In the genomic region with DNA sequence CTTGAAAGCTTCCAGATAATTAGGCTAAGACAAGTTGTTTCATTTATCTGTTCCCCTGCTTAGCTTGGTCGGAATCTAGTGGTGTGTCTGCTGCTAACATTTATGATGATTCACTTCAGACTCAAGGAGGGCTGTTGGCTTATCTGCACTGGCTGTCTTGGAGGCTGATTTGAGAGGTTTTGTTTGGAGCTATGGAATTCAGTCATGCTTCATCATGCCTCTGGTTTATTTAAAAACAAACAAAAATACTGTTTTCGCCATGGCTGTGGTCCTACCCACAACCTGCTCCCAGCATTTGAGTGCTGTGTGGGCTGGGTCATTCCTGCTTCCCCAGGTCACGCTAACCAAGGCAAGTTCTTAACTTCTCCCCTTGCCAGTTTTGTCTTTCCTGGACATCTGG, we compare ENCODE assay signal across 20 cellular contexts. TPM values are rescaled to one million over a fixed set of nuclear protein-coding genes. Genes with fewer than 3 reads are reported as not detected.
A peak's percentile ranks its signal among the peaks of the same experiment; 100 is the strongest.
DNase-seq lines count a peak whose midpoint lies in the region; ATAC-seq and TF ChIP-seq lines count a peak whose summit lies in the region.
"Had no signal": no experiment of that assay in that cellular context is flagged by ENCODE, and none has a peak within 500 bp of the region (broad histone marks: within the 10 kb centered on the region; RNA-seq: fewer than 3 reads in every experiment).

No MANE protein-coding gene starts in this region.

- peaks cover 14% of the 10 kb centered on the region for H3K4me1 Mint-ChIP-seq in WTC11
- no peaks in the 10 kb centered on the region for H3K4me1 Mint-ChIP-seq in progenitor cell of endocrine pancreas (ENCODE audit: low read depth)
- peaks cover 6 to 10% of the 10 kb centered on the region in 2 donors for H3K4me1 Mint-ChIP-seq in stimulated activated naive B cell treated with anti-CD40 and anti-IgM and Interleukin-4, amounts not matched to agents 10 μg/mL and 1 μg/mL and 100 μg/mL, for 72 hours

- H3K36me3 ChIP-seq in BJ (ENCODE audit: control insufficient read depth, insufficient read depth, low read length) (peaks cover 33% of the 10 kb centered on the region), MG63 (peaks cover 24% of the 10 kb centered on the region)

- H3K27me3 Mint-ChIP-seq in WTC11 (ENCODE audit: low read depth) (no peaks in the 10 kb centered on the region), progenitor cell of endocrine pancreas (no peaks in the 10 kb centered on the region)
- no peaks in the 10 kb centered on the region for H3K27me3 Mint-ChIP-seq in stimulated activated naive B cell treated with anti-CD40 and anti-IgM and Interleukin-4, amounts not matched to agents 10 μg/mL and 1 μg/mL and 100 μg/mL, for 72 hours
- H3K27me3 Mint-ChIP-seq: CD4-positive, CD25-positive, alpha-beta regulatory T cell; effector memory CD8-positive, alpha-beta T cell; naive thymus-derived CD8-positive, alpha-beta T cell; stimulated activated naive CD8-positive, alpha-beta T cell treated with anti-CD3 and anti-CD28 coated beads, Interleukin-15, amount 100 ng/mL, for 72 hours had no signal

- no peak overlapping the region for H3K4me3 Mint-ChIP-seq in WTC11
- H3K4me3 Mint-ChIP-seq in progenitor cell of endocrine pancreas (ENCODE audit: low read depth): no peak overlapping the region
- H3K4me3 Mint-ChIP-seq in stimulated activated naive B cell treated with anti-CD40 and anti-IgM and Interleukin-4, amounts not matched to agents 10 μg/mL and 1 μg/mL and 100 μg/mL, for 72 hours: no peak overlapping the region
- H3K4me3 Mint-ChIP-seq: CD4-positive, CD25-positive, alpha-beta regulatory T cell; effector memory CD8-positive, alpha-beta T cell; naive thymus-derived CD8-positive, alpha-beta T cell; stimulated activated naive CD8-positive, alpha-beta T cell treated with anti-CD3 and anti-CD28 coated beads, Interleukin-15, amount 100 ng/mL, for 72 hours; T-helper 1 cell treated with Interleukin-12 subunit alpha and Interleukin-12 subunit beta and Interleukin-4 antibody, amounts not matched to agents 30 μg/mL and 1 μg/mL, for 36 hours had no signal

- H3K4me3 ChIP-seq in BJ (ENCODE audit: low read depth, low read length) (no peak overlapping the region), MG63 (no peak overlapping the region), cardiac fibroblast (replicated peaks in 1 of 2; ENCODE audit: low read depth in 2 of 2, low read length in 2 of 2) (no peak overlapping the region)
- H3K4me3 ChIP-seq: lower lobe of right lung, psoas muscle had no signal

- H3K27ac Mint-ChIP-seq in WTC11 (no peak overlapping the region), progenitor cell of endocrine pancreas (no peak overlapping the region)
- H3K27ac Mint-ChIP-seq in stimulated activated naive B cell treated with anti-CD40 and anti-IgM and Interleukin-4, amounts not matched to agents 10 μg/mL and 1 μg/mL and 100 μg/mL, for 72 hours: no peak overlapping the region
- H3K27ac Mint-ChIP-seq: T-helper 1 cell treated with Interleukin-12 subunit alpha and Interleukin-12 subunit beta and Interleukin-4 antibody, amounts not matched to agents 30 μg/mL and 1 μg/mL, for 36 hours had no signal

- H3K36me3 Mint-ChIP-seq in WTC11: peaks cover 43% of the 10 kb centered on the region
- H3K36me3 Mint-ChIP-seq in progenitor cell of endocrine pancreas (ENCODE audit: insufficient read depth): peaks cover 27% of the 10 kb centered on the region
- H3K36me3 Mint-ChIP-seq in stimulated activated naive B cell treated with anti-CD40 and anti-IgM and Interleukin-4, amounts not matched to agents 10 μg/mL and 1 μg/mL and 100 μg/mL, for 72 hours: peaks cover 48 to 52% of the 10 kb centered on the region in 2 donors

- no peaks in the 10 kb centered on the region for H3K9me3 Mint-ChIP-seq in WTC11
- no peaks in the 10 kb centered on the region for H3K9me3 Mint-ChIP-seq in progenitor cell of endocrine pancreas (ENCODE audit: low read depth)
- no peaks in the 10 kb centered on the region for H3K9me3 Mint-ChIP-seq in stimulated activated naive B cell treated with anti-CD40 and anti-IgM and Interleukin-4, amounts not matched to agents 10 μg/mL and 1 μg/mL and 100 μg/mL, for 72 hours
- H3K9me3 Mint-ChIP-seq: CD4-positive, CD25-positive, alpha-beta regulatory T cell; effector memory CD8-positive, alpha-beta T cell; naive thymus-derived CD8-positive, alpha-beta T cell; stimulated activated naive CD8-positive, alpha-beta T cell treated with anti-CD3 and anti-CD28 coated beads, Interleukin-15, amount 100 ng/mL, for 72 hours; T-helper 1 cell treated with Interleukin-12 subunit alpha and Interleukin-12 subunit beta and Interleukin-4 antibody, amounts not matched to agents 30 μg/mL and 1 μg/mL, for 36 hours had no signal

- DNase-seq in BJ (ENCODE audit: low read depth) (peak; percentile 87), MG63 (peak; percentile 67), cardiac fibroblast (ENCODE audit: low read depth in 2 of 2) (peak; percentile 51 to 65), non-pigmented ciliary epithelial cell (ENCODE audit: low read depth) (peak; percentile 74), WTC11 (ENCODE audit: low spot score) (no peak), NCI-H526 treated with DMSO at 0.1 percent for 48 hours (lab: John Stamatoyannopoulos, UW) (no peak), progenitor cell of endocrine pancreas (ENCODE audit: low spot score, unreplicated experiment) (no peak)
- DNase-seq in stimulated activated naive B cell treated with anti-CD40 and anti-IgM and Interleukin-4, amounts not matched to agents 10 μg/mL and 1 μg/mL and 100 μg/mL, for 72 hours: no peak
- DNase-seq: activated naive CD4-positive, alpha-beta T cell; CD4-positive, CD25-positive, alpha-beta regulatory T cell; effector memory CD8-positive, alpha-beta T cell; H7; lower lobe of right lung; naive thymus-derived CD8-positive, alpha-beta T cell; NCI-H2081 treated with DMSO at 0.1 percent for 48 hours; NCI-H82; psoas muscle; stimulated activated naive CD8-positive, alpha-beta T cell treated with anti-CD3 and anti-CD28 coated beads, Interleukin-15, amount 100 ng/mL, for 72 hours had no signal

- POLR2A ChIA-PET in BJ (lab: Charles Lee): no interaction called here
- POLR2A ChIA-PET in WTC11 (lab: Charles Lee): interaction anchor here (0.7 kb wide), 1 partner anchor 68 kb away, joined by 3 read pairs; no protein-coding TSS in a partner anchor

- TF ChIP-seq CTCF in BJ (IDR thresholded peaks at IDR 0.05; ENCODE audit: insufficient read depth, low read depth, low read length) (no peak), cardiac fibroblast (IDR thresholded peaks at IDR 0.05; ENCODE audit: low read depth, low read length) (no peak), WTC11 (IDR thresholded peaks at IDR 0.05) (no peak), progenitor cell of endocrine pancreas (IDR thresholded peaks at IDR 0.05; ENCODE audit: unreplicated experiment) (no peak)

- no peaks in the 10 kb centered on the region for H3K9me3 ChIP-seq in MG63
- H3K9me3 ChIP-seq: lower lobe of right lung, psoas muscle had no signal

- CTCF ChIA-PET in BJ (lab: Yijun Ruan, JAX): interaction anchor here (0.9 to 1.3 kb wide), 5 partner anchors 13 to 53 kb away, joined by 3 to 4 read pairs (median 3); no protein-coding TSS in a partner anchor
- CTCF ChIA-PET in WTC11 (lab: Charles Lee): interaction anchor here (0.6 to 0.7 kb wide), 2 partner anchors 17 to 24 kb away, joined by 3 to 5 read pairs; no protein-coding TSS in a partner anchor

- no peak for ATAC-seq in WTC11
- no peak for ATAC-seq in stimulated activated naive B cell treated with anti-CD40 and anti-IgM and Interleukin-4, amounts not matched to agents 10 μg/mL and 1 μg/mL and 100 μg/mL, for 72 hours (replicated peaks)
- ATAC-seq: activated CD4-positive, CD25-positive, alpha-beta regulatory T cell treated with anti-CD3 and anti-CD28 coated beads, Interleukin-2, amount 50 U/mL, for 24 hours; effector memory CD8-positive, alpha-beta T cell; lower lobe of right lung; naive thymus-derived CD8-positive, alpha-beta T cell; psoas muscle; stimulated activated naive CD8-positive, alpha-beta T cell treated with anti-CD3 and anti-CD28 coated beads, Interleukin-15, amount 100 ng/mL, for 72 hours had no signal

- H3K27me3 ChIP-seq in BJ (ENCODE audit: control insufficient read depth, insufficient read depth, low read length) (no peaks in the 10 kb centered on the region), MG63 (no peaks in the 10 kb centered on the region)

TF ChIP-seq in WTC11, 78 proteins besides CTCF, POLR2A, EP300 and RAD21 (continues in another document):
- TF ChIP-seq, protein P1, sequence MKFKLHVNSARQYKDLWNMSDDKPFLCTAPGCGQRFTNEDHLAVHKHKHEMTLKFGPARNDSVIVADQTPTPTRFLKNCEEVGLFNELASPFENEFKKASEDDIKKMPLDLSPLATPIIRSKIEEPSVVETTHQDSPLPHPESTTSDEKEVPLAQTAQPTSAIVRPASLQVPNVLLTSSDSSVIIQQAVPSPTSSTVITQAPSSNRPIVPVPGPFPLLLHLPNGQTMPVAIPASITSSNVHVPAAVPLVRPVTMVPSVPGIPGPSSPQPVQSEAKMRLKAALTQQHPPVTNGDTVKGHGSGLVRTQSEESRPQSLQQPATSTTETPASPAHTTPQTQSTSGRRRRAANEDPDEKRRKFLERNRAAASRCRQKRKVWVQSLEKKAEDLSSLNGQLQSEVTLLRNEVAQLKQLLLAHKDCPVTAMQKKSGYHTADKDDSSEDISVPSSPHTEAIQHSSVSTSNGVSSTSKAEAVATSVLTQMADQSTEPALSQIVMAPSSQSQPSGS (CRISPR knock-in tag; IDR thresholded peaks at IDR 0.05; ENCODE audit: borderline replicate concordance, low read depth): no peak
- no peak for TF ChIP-seq ZNF138 (CRISPR knock-in tag; conservative IDR thresholded peaks at IDR 0.05)
- no peak for TF ChIP-seq ZNF317 (CRISPR knock-in tag; IDR thresholded peaks at IDR 0.05; ENCODE audit: borderline replicate concordance, low read depth)

RNA-seq across cellular contexts. Expression of a gene that starts 11.7 kb away (rescaled TPM):
- polyA plus RNA-seq in BJ (2011; rRNA removed): 209 and 642 TPM in 2 replicates
- polyA minus RNA-seq in BJ (2011; rRNA and poly(A)+ RNA removed): 89.1 and 100 TPM in 2 replicates
- 164 and 230 TPM in 2 replicates for total RNA-seq in MG63 (2014; rRNA removed; shearing (Covaris generic); ENCODE audit: low replicate concordance)
- total RNA-seq in WTC11 (2021) (63.3 to 70.2 TPM (median 66.2 TPM) in 3 replicates), progenitor cell of endocrine pancreas (27.5 and 28.2 TPM in 2 replicates)

RNA-seq across cellular contexts. Expression of a gene that starts 37.1 kb away (rescaled TPM):
- polyA plus RNA-seq in BJ (2011; rRNA removed): 206 and 243 TPM in 2 replicates
- polyA minus RNA-seq in BJ (2011; rRNA and poly(A)+ RNA removed): 138 and 214 TPM in 2 replicates
- total RNA-seq in MG63 (2014; rRNA removed; shearing (Covaris generic); ENCODE audit: low replicate concordance): 75.8 and 89.8 TPM in 2 replicates
- 149 to 160 TPM (median 150 TPM) in 3 replicates for total RNA-seq in WTC11 (2021)
- total RNA-seq in progenitor cell of endocrine pancreas: 135 and 140 TPM in 2 replicates

RNA-seq across cellular contexts. Expression of a gene that starts 45.6 kb away (rescaled TPM):
- polyA plus RNA-seq in BJ (2011; rRNA removed): 45.5 and 62.0 TPM in 2 replicates
- polyA minus RNA-seq in BJ (2011; rRNA and poly(A)+ RNA removed): 13.5 and 17.3 TPM in 2 replicates
- total RNA-seq in MG63 (2014; rRNA removed; shearing (Covaris generic); ENCODE audit: low replicate concordance): 156 and 207 TPM in 2 replicates
- total RNA-seq in WTC11 (2021) (157 to 177 TPM (median 160 TPM) in 3 replicates), progenitor cell of endocrine pancreas (128 TPM in 2 replicates)

RNA-seq across cellular contexts. Expression of a gene that starts 46.0 kb away (rescaled TPM):
- polyA plus RNA-seq in BJ (2011; rRNA removed): 85.2 and 92.9 TPM in 2 replicates
- 29.1 and 34.1 TPM in 2 replicates for polyA minus RNA-seq in BJ (2011; rRNA and poly(A)+ RNA removed)
- 52.0 and 69.0 TPM in 2 replicates for total RNA-seq in MG63 (2014; rRNA removed; shearing (Covaris generic); ENCODE audit: low replicate concordance)
- total RNA-seq in WTC11 (2021): 98.4 to 99.5 TPM (median 98.7 TPM) in 3 replicates
- 97.2 and 102 TPM in 2 replicates for total RNA-seq in progenitor cell of endocrine pancreas

Comparison
In these comparisons a context has a peak if more than half of its experiments do, and no peak if none do; other contexts are left out.
1. DNase-seq: peak in BJ (single experiment), MG63 (single experiment), cardiac fibroblast (2 of 2) and non-pigmented ciliary epithelial cell (single experiment); none in WTC11 (single experiment), NCI-H526 treated with DMSO at 0.1 percent for 48 hours (single experiment), progenitor cell of endocrine pancreas (single experiment) and stimulated activated naive B cell treated with anti-CD40 and anti-IgM and Interleukin-4, amounts not matched to agents 10 μg/mL and 1 μg/mL and 100 μg/mL, for 72 hours (single experiment).